ENCODE assay signal across 1 cellular context in genomic region chr1:51058863-51059262, GRCh38.
A peak's percentile ranks its signal among the peaks of the same experiment; 100 is the strongest.
TF ChIP-seq lines count a peak whose summit lies in the region.

No MANE protein-coding gene starts in this region.

TF ChIP-seq in HepG2, 621 proteins besides CTCF, POLR2A, EP300 and RAD21 (continued from another document):
- TF ChIP-seq FLYWCH1 (CRISPR knock-in tag; IDR thresholded peaks at IDR 0.05) (no peak), ZNF546 (CRISPR knock-in tag; conservative IDR thresholded peaks at IDR 0.05) (no peak), NFIC (IDR thresholded peaks at IDR 0.05; ENCODE audit: low read length) (no peak), DPF2 (CRISPR knock-in tag; IDR thresholded peaks at IDR 0.05; ENCODE audit: borderline replicate concordance, low read depth) (no peak), GLMP (CRISPR knock-in tag; IDR thresholded peaks at IDR 0.05; ENCODE audit: borderline replicate concordance) (no peak), ZC3H4 (CRISPR knock-in tag; IDR thresholded peaks at IDR 0.05; ENCODE audit: borderline replicate concordance) (no peak), CREB1 (IDR thresholded peaks at IDR 0.05) (no peak), CREB1 (CRISPR knock-in tag; IDR thresholded peaks at IDR 0.05) (no peak), ERF (CRISPR knock-in tag; IDR thresholded peaks at IDR 0.05) (0 out of 2 replicates have a peak, but pooled peaks have one; percentile 31), THYN1 (CRISPR knock-in tag; IDR thresholded peaks at IDR 0.05; ENCODE audit: borderline replicate concordance, low read depth) (no peak), MXI1 (IDR thresholded peaks at IDR 0.05; ENCODE audit: borderline replicate concordance, low read depth, low read length) (no peak), ZBTB26 (CRISPR knock-in tag; IDR thresholded peaks at IDR 0.05; ENCODE audit: borderline replicate concordance) (no peak), RBAK (CRISPR knock-in tag; IDR thresholded peaks at IDR 0.05) (no peak), MED13 (CRISPR knock-in tag; IDR thresholded peaks at IDR 0.05) (no peak), SOX5 (CRISPR knock-in tag; IDR thresholded peaks at IDR 0.05; ENCODE audit: borderline replicate concordance) (no peak), ZNF788 (CRISPR knock-in tag; IDR thresholded peaks at IDR 0.05; ENCODE audit: borderline replicate concordance) (no peak)
